In the genomic region with DNA sequence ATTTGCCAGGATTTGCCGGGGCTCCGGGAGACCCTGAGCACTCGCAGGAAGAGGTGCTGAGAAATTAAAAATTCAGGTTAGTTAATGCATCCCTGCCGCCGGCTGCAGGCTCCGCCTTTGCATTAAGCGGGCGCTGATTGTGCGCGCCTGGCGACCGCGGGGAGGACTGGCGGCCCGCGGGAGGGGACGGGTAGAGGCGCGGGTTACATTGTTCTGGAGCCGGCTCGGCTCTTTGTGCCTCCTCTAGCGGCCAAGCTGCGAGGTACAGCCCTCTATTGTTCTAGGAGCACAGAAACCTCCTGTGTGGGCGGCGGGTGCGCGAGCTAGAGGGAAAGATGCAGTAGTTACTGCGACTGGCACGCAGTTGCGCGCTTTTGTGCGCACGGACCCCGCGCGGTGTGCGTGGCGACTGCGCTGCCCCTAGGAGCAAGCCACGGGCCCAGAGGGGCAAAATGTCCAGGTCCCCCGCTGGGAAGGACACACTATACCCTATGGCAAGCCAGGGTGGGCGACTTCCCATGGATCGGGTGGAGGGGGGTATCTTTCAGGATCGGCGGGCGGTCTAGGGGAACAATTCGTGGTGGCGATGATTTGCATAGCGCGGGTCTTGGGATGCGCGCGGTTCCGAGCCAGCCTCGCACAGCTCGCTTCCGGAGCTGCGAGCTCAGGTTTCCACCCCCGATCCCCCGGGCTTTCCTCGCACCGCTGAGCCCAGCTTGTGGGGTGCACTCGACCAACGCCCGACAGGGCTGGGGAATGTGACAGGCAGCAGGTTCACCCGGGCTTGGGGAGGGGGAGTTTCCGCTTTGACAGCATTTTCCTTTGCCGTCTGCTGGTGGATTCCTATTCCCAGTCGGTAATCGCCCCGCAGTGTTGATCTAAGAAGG, we compare ENCODE assay signal across 8 cellular contexts. TPM values are rescaled to one million over a fixed set of nuclear protein-coding genes. Genes with fewer than 3 reads are reported as not detected.
DNase-seq lines count a peak whose midpoint lies in the region; ATAC-seq and TF ChIP-seq lines count a peak whose summit lies in the region.

No MANE protein-coding gene starts in this region.

- H3K27me3 Mint-ChIP-seq in activated T-cell treated with anti-CD3 and anti-CD28 coated beads, Interleukin-2, amount 50 U/mL, for 4 hours (ENCODE audit: low read depth), result peaks cover 82% of the 10 kb centered on the region

- TF ChIP-seq CTCF in lower leg skin (IDR thresholded peaks at IDR 0.05), result no peak

- peak; percentile 64 for ATAC-seq in HG03060 (IDR thresholded peaks at IDR 0.05; ENCODE audit: low read depth, unreplicated experiment)
- peak; percentile 67 to 76 for ATAC-seq in activated T-cell treated with anti-CD3 and anti-CD28 coated beads, Interleukin-2, amount 50 U/mL, for 4 hours
- no peak for ATAC-seq in HG03039 (IDR thresholded peaks at IDR 0.05; ENCODE audit: unreplicated experiment)

- no peak overlapping the region for H3K4me3 Mint-ChIP-seq in activated T-cell treated with anti-CD3 and anti-CD28 coated beads, Interleukin-2, amount 50 U/mL, for 4 hours

- 2 to 3% methylated on average over 40 to 63 of the region's 71 CpGs for WGBS in lower leg skin, 2 donors

- no peak overlapping the region for H3K4me3 ChIP-seq in lower leg skin (ENCODE audit: low read depth, poor library complexity, severe bottlenecking)

- peaks cover 5% of the 10 kb centered on the region for H3K9me3 Mint-ChIP-seq in activated T-cell treated with anti-CD3 and anti-CD28 coated beads, Interleukin-2, amount 50 U/mL, for 4 hours

- H3K36me3 Mint-ChIP-seq in activated T-cell treated with anti-CD3 and anti-CD28 coated beads, Interleukin-2, amount 50 U/mL, for 4 hours (ENCODE audit: insufficient read depth), result no peaks in the 10 kb centered on the region

- intact Hi-C loops in head of caudate nucleus (cut with DNase I), result no loop called here
- intact Hi-C loops in lower leg skin (cut with DNase I; ENCODE audit: low total_unique reads), result no loop called here

- peaks cover 45% of the 10 kb centered on the region for H3K4me1 Mint-ChIP-seq in activated T-cell treated with anti-CD3 and anti-CD28 coated beads, Interleukin-2, amount 50 U/mL, for 4 hours (ENCODE audit: low read depth)

- DNase-seq in GM03348 (ENCODE audit: low spot score) (peak; percentile 81), NCI-H510A (lab: John Stamatoyannopoulos, UW) (peak; percentile 83), head of caudate nucleus (peak; percentile 68 to 95 (median 86)), renal cortical epithelial cell (ENCODE audit: low read depth) (peak; percentile 34), lower leg skin (ENCODE audit: low spot score in 2 of 2) (no peak)
- peak; percentile 15 for DNase-seq in activated T-cell treated with anti-CD3 and anti-CD28 coated beads, Interleukin-2, amount 50 U/mL, for 4 hours

- TF ChIP-seq POLR2A in lower leg skin (IDR thresholded peaks at IDR 0.05), result no peak

RNA-seq across cellular contexts. Expression of gene ONECUT2, which starts 2.9 kb away (rescaled TPM):
- total RNA-seq in activated T-cell treated with anti-CD3 and anti-CD28 coated beads, Interleukin-2, amount 50 U/mL, for 4 hours, result under 1 TPM; 0.03 to 0.05 (median 0.03) TPM
- total RNA-seq in renal cortical epithelial cell (under 0.01 and 0.80 TPM in 2 replicates), lower leg skin (under 1 TPM in 3 of 4 donors, not detected in 1; 0.02 to 0.08 (median 0.06) TPM)

Comparison
In these comparisons a context has a peak if more than half of its experiments do, and no peak if none do; other contexts are left out.
1. DNase-seq: peak in GM03348 (single experiment), NCI-H510A (single experiment), activated T-cell treated with anti-CD3 and anti-CD28 coated beads, Interleukin-2, amount 50 U/mL, for 4 hours (single experiment), head of caudate nucleus (42 of 42) and renal cortical epithelial cell (single experiment); none in lower leg skin (0 of 2).